In the genomic region with DNA sequence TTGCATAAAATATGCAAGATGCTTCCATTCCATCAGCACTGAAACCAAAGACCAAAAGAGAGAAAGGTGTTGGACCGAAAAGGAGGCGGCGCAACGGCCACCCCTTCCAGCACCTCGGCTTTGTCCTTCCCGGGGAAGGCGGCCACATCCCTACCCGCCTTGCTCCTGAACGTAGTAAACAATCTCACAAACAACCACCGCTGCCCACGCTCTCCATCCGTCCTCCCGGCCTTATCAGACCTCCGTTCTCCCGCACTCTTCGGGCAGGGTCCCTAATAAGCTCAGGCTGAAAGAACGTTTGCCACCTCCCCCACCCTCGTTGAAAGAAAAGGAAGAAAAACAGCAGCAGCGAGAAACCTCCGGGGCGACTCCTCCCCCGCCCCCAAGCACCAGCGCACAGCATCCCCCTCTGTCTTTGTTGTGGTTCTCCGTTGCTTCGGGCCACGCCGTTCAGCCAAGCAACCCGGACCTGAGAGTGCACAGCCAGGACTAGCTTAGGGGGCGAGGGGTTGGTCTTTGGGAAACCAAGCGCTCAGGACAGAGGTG, we compare ENCODE assay signal across 10 cellular contexts. TPM values are rescaled to one million over a fixed set of nuclear protein-coding genes. Genes with fewer than 3 reads are reported as not detected.
DNase-seq lines count a peak whose midpoint lies in the region; ATAC-seq and TF ChIP-seq lines count a peak whose summit lies in the region.
"Had no signal": no experiment of that assay in that cellular context is flagged by ENCODE, and none has a peak within 500 bp of the region (broad histone marks: within the 10 kb centered on the region; RNA-seq: fewer than 3 reads in every experiment).

No MANE protein-coding gene starts in this region.

- ATAC-seq in right cardiac atrium (no peak), HG02623 (IDR thresholded peaks at IDR 0.05; ENCODE audit: unreplicated experiment) (no peak), GM19035 (IDR thresholded peaks at IDR 0.05; ENCODE audit: unreplicated experiment) (no peak)

- H3K9me3 ChIP-seq in right cardiac atrium (ENCODE audit: control insufficient read depth, low read length) (no peaks in the 10 kb centered on the region), iPS-18a (ENCODE audit: control insufficient read depth, low read depth, low read length) (no peaks in the 10 kb centered on the region), vagina (no peaks in the 10 kb centered on the region)

- intact Hi-C loops in right cardiac atrium (cut with DNase I) (no loop called here), cardiac septum (cut with DNase I) (no loop called here), vagina (cut with DNase I) (loop anchor here (5.0 kb wide), 1 partner anchor 77 kb away; a partner anchor contains a TSS)

- no peaks in the 10 kb centered on the region for H3K36me3 ChIP-seq in iPS-18a (ENCODE audit: control insufficient read depth, low read depth, low read length)
- no peaks in the 10 kb centered on the region for H3K36me3 ChIP-seq in vagina

- H3K4me3 ChIP-seq in right cardiac atrium (ENCODE audit: low read length) (peak overlapping the region; percentile 46), iPS-18a (ENCODE audit: low read length) (peak overlapping the region; percentile 36), vagina (peak overlapping the region; percentile 49 to 52)

- TF ChIP-seq CTCF in vagina (IDR thresholded peaks at IDR 0.05), result no peak

- H3K27me3 ChIP-seq in right cardiac atrium (ENCODE audit: control insufficient read depth, insufficient read depth) (peaks cover 9% of the 10 kb centered on the region), iPS-18a (ENCODE audit: control insufficient read depth, insufficient read depth, low read length) (peaks cover 99% of the 10 kb centered on the region), vagina (peaks cover 9% of the 10 kb centered on the region)

- no peak overlapping the region for H3K9ac ChIP-seq in iPS-18a (ENCODE audit: low read length)

- DNase-seq in right cardiac atrium (no peak), cardiac septum (ENCODE audit: low spot score) (no peak), RPMI7951 (ENCODE audit: low read depth) (peak; percentile 6), vagina (ENCODE audit: extremely low spot score in 2 of 2) (peak in 1 of 2 donors; percentile 87), DMS153 (lab: John Stamatoyannopoulos, UW) (no peak)
- DNase-seq: MM.1S had no signal

- TF ChIP-seq POLR2A in vagina (IDR thresholded peaks at IDR 0.05), result no peak

- no peak overlapping the region for H3K27ac ChIP-seq in right cardiac atrium (ENCODE audit: low read length)
- H3K27ac ChIP-seq in iPS-18a (ENCODE audit: low read length), result no peak overlapping the region
- peak overlapping the region; percentile 93 for H3K27ac ChIP-seq in vagina

- WGBS in right cardiac atrium, result 5% methylated on average over 30 of the region's 30 CpGs

- H3K4me1 ChIP-seq in right cardiac atrium (ENCODE audit: control insufficient read depth, insufficient read depth, low read length) (peaks cover 2% of the 10 kb centered on the region), iPS-18a (ENCODE audit: control insufficient read depth, low read depth, low read length) (peaks cover 10% of the 10 kb centered on the region), vagina (peaks cover 32% of the 10 kb centered on the region)

RNA-seq across cellular contexts. Expression of a gene that starts 4.4 kb away (rescaled TPM):
- total RNA-seq in right cardiac atrium, result not detected
- not detected for polyA plus RNA-seq in right cardiac atrium
- total RNA-seq in cardiac septum, result not detected
- total RNA-seq in RPMI7951 (2014; rRNA removed; shearing (Covaris generic)), result not detected in 2 replicates
- 0.98 TPM for total RNA-seq in vagina
- total RNA-seq: left lobe of liver had no signal

RNA-seq across cellular contexts. Expression of a gene that starts 13.2 kb away (rescaled TPM):
- not detected for total RNA-seq in right cardiac atrium
- polyA plus RNA-seq in right cardiac atrium, result not detected
- total RNA-seq in cardiac septum, result not detected
- total RNA-seq in RPMI7951 (2014; rRNA removed; shearing (Covaris generic)), result 1.2 and 2.6 TPM in 2 replicates
- 15.7 TPM for total RNA-seq in vagina
- total RNA-seq: left lobe of liver had no signal

RNA-seq across cellular contexts. Expression of a gene that starts 20.2 kb away (rescaled TPM):
- not detected for total RNA-seq in right cardiac atrium
- polyA plus RNA-seq in right cardiac atrium, result not detected
- not detected for total RNA-seq in cardiac septum
- not detected in 2 replicates for total RNA-seq in RPMI7951 (2014; rRNA removed; shearing (Covaris generic))
- total RNA-seq in vagina, result 1.7 TPM
- total RNA-seq: left lobe of liver had no signal

RNA-seq across cellular contexts. Expression of a gene that starts 27.7 kb away (rescaled TPM):
- total RNA-seq in right cardiac atrium, result not detected
- polyA plus RNA-seq in right cardiac atrium, result not detected
- not detected for total RNA-seq in cardiac septum
- total RNA-seq in RPMI7951 (2014; rRNA removed; shearing (Covaris generic)), result 0.10 TPM in 1 of 2 replicates, not detected in the other
- 19.4 TPM for total RNA-seq in vagina
- total RNA-seq: left lobe of liver had no signal

RNA-seq across cellular contexts. Expression of a gene that starts 37.2 kb away (rescaled TPM):
- not detected for total RNA-seq in right cardiac atrium
- polyA plus RNA-seq in right cardiac atrium, result not detected
- total RNA-seq in cardiac septum, result 0.16 TPM
- total RNA-seq in RPMI7951 (2014; rRNA removed; shearing (Covaris generic)), result not detected in 2 replicates
- 19.6 TPM for total RNA-seq in vagina
- total RNA-seq: left lobe of liver had no signal
